ENCODE assay signal across 10 cellular contexts in the genomic region with DNA sequence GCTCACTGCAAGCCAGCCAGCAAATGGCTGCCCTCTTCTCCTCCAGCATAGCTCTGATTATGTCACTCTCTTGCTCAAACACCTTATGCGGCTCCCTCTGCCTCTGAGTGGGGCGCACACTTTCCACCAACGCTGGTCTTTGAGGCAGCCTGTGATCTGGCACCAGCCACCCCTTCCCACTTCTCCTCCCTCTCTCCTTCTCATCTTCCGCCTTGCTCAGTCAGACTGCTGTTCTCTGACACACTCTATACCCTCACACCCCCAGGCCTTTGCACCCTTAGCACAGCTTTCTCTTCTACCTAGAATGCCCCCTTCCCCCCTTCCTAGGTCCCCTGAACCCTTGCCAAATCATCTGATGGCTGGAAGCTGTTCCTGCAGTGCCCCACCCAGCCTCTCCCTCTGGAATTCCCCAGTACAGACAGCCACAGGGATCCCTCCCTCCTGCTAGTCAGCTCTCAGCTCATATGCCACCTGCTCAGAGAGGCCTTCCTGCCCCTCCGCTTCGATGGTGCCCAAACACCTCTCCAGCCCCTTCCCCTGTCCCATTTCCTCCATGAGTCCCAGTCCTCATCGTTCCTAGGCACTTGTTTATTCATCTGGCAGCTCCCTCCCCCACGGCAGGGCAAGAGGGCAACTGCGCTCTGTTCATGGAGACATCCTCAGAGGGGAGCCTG. TPM values are rescaled to one million over a fixed set of nuclear protein-coding genes. Genes with fewer than 3 reads are reported as not detected.
DNase-seq lines count a peak whose midpoint lies in the region; ATAC-seq, FAIRE-seq and TF ChIP-seq lines count a peak whose summit lies in the region.
"Had no signal": no experiment of that assay in that cellular context is flagged by ENCODE, and none has a peak within 500 bp of the region (broad histone marks: within the 10 kb centered on the region; RNA-seq: fewer than 3 reads in every experiment).

No MANE protein-coding gene starts in this region.

- H3K27me3 ChIP-seq in lower lobe of right lung (ENCODE audit: low read depth) (no peaks in the 10 kb centered on the region), upper lobe of right lung (no peaks in the 10 kb centered on the region)

- H3K27ac ChIP-seq in lower lobe of right lung, result no peak overlapping the region
- peak overlapping the region; percentile 4 for H3K27ac ChIP-seq in upper lobe of right lung

- H3K9me3 ChIP-seq in lower lobe of right lung, result no peaks in the 10 kb centered on the region
- no peaks in the 10 kb centered on the region for H3K9me3 ChIP-seq in upper lobe of right lung

- in situ Hi-C loops in astrocyte of the spinal cord (cut with HindIII; ENCODE audit: low sequenced_read_pairs), result no loop called here

- ATAC-seq in lower lobe of right lung (peak; percentile 35), upper lobe of right lung (peak; percentile 46)

- intact Hi-C loops in lower lobe of right lung (cut with DNase I), result no loop called here
- intact Hi-C loops in upper lobe of right lung (cut with DNase I), result loop anchor here (5.0 kb wide), 1 partner anchor 121 kb away; no protein-coding TSS in a partner anchor

- no peak for FAIRE-seq in HTR-8/SVneo (lab: Jason Lieb, UNC)

- H3K9me3 Mint-ChIP-seq in activated naive CD8-positive, alpha-beta T cell treated with anti-CD3 and anti-CD28 coated beads for 36 hours, result no peaks in the 10 kb centered on the region
- H3K9me3 Mint-ChIP-seq: activated naive CD4-positive, alpha-beta T cell treated with anti-CD3 and anti-CD28 coated beads, Interleukin-2, amount 10 ng/mL, durations not matched to agents 7 days and 5 days had no signal

- no peak overlapping the region for H3K4me3 ChIP-seq in astrocyte of the spinal cord (ENCODE audit: low read depth, low read length)
- no peak overlapping the region for H3K4me3 ChIP-seq in lower lobe of right lung
- no peak overlapping the region for H3K4me3 ChIP-seq in upper lobe of right lung

- no peak overlapping the region for H3K27ac Mint-ChIP-seq in activated naive CD8-positive, alpha-beta T cell treated with anti-CD3 and anti-CD28 coated beads for 36 hours
- H3K27ac Mint-ChIP-seq: activated naive CD4-positive, alpha-beta T cell treated with anti-CD3 and anti-CD28 coated beads, Interleukin-2, amount 10 ng/mL, durations not matched to agents 7 days and 5 days had no signal

- no peak overlapping the region for H3K4me3 Mint-ChIP-seq in activated naive CD8-positive, alpha-beta T cell treated with anti-CD3 and anti-CD28 coated beads for 36 hours
- H3K4me3 Mint-ChIP-seq: activated naive CD4-positive, alpha-beta T cell treated with anti-CD3 and anti-CD28 coated beads, Interleukin-2, amount 10 ng/mL, durations not matched to agents 7 days and 5 days had no signal

- TF ChIP-seq CTCF in astrocyte of the spinal cord (IDR thresholded peaks at IDR 0.05; ENCODE audit: low read depth, low read length) (no peak), lower lobe of right lung (IDR thresholded peaks at IDR 0.05) (no peak), upper lobe of right lung (IDR thresholded peaks at IDR 0.05) (no peak)

- no peaks in the 10 kb centered on the region for H3K36me3 ChIP-seq in lower lobe of right lung
- no peaks in the 10 kb centered on the region for H3K36me3 ChIP-seq in upper lobe of right lung

- H3K36me3 Mint-ChIP-seq in activated naive CD8-positive, alpha-beta T cell treated with anti-CD3 and anti-CD28 coated beads for 36 hours, result no peaks in the 10 kb centered on the region
- H3K36me3 Mint-ChIP-seq: activated naive CD4-positive, alpha-beta T cell treated with anti-CD3 and anti-CD28 coated beads, Interleukin-2, amount 10 ng/mL, durations not matched to agents 7 days and 5 days had no signal

- DNase-seq in NCI-H524 (lab: John Stamatoyannopoulos, UW), result peak; percentile 23 to 68
- DNase-seq in NCI-H524 treated with DMSO at 0.1 percent for 48 hours (lab: John Stamatoyannopoulos, UW), result no peak
- DNase-seq in astrocyte of the spinal cord (ENCODE audit: low read depth, low spot score), result peak; percentile 19
- DNase-seq in lower lobe of right lung, result no peak
- peak; percentile 66 for DNase-seq in upper lobe of right lung
- DNase-seq in effector CD4-positive, alpha-beta T cell, result no peak
- no peak for DNase-seq in HTR-8/SVneo (ENCODE audit: insufficient read length, low spot score)
- DNase-seq in activated naive CD8-positive, alpha-beta T cell treated with anti-CD3 and anti-CD28 coated beads for 36 hours, result no peak
- DNase-seq: activated naive CD4-positive, alpha-beta T cell treated with anti-CD3 and anti-CD28 coated beads, Interleukin-2, amount 10 ng/mL, durations not matched to agents 7 days and 5 days; left cardiac atrium had no signal

- peaks cover 9% of the 10 kb centered on the region for H3K27me3 Mint-ChIP-seq in activated naive CD8-positive, alpha-beta T cell treated with anti-CD3 and anti-CD28 coated beads for 36 hours

- H3K4me1 Mint-ChIP-seq in activated naive CD8-positive, alpha-beta T cell treated with anti-CD3 and anti-CD28 coated beads for 36 hours, result peaks cover 9% of the 10 kb centered on the region

- H3K4me1 ChIP-seq in lower lobe of right lung (peaks cover 27% of the 10 kb centered on the region), upper lobe of right lung (peaks cover 11% of the 10 kb centered on the region)

RNA-seq across cellular contexts. Expression of gene PEF1, which starts 21.8 kb away (rescaled TPM):
- total RNA-seq in lower lobe of right lung (61.6 TPM), upper lobe of right lung (69.9 TPM)
- total RNA-seq in activated naive CD8-positive, alpha-beta T cell treated with anti-CD3 and anti-CD28 coated beads for 36 hours, result 10 to 100 TPM; 61.4 to 61.6 TPM

RNA-seq across cellular contexts. Expression of gene COL16A1, which starts 37.4 kb away (rescaled TPM):
- 11.8 TPM for total RNA-seq in lower lobe of right lung
- total RNA-seq in upper lobe of right lung, result 28.9 TPM
- total RNA-seq in activated naive CD8-positive, alpha-beta T cell treated with anti-CD3 and anti-CD28 coated beads for 36 hours, result under 1 TPM; 0.36 to 0.93 TPM

RNA-seq across cellular contexts. Expression of gene HCRTR1, which starts 48.9 kb away (rescaled TPM):
- not detected for total RNA-seq in lower lobe of right lung
- not detected for total RNA-seq in upper lobe of right lung
- not detected for total RNA-seq in activated naive CD8-positive, alpha-beta T cell treated with anti-CD3 and anti-CD28 coated beads for 36 hours

Comparison
In these comparisons a context has a peak if more than half of its experiments do, and no peak if none do; other contexts are left out.
1. DNase-seq: peak in NCI-H524 (2 of 2), astrocyte of the spinal cord (single experiment) and upper lobe of right lung (single experiment); none in NCI-H524 treated with DMSO at 0.1 percent for 48 hours (single experiment), lower lobe of right lung (single experiment), effector CD4-positive, alpha-beta T cell (single experiment), HTR-8/SVneo (single experiment) and activated naive CD8-positive, alpha-beta T cell treated with anti-CD3 and anti-CD28 coated beads for 36 hours (single experiment).